ENCODE assay signal across 8 cellular contexts in genomic region chr10:7956508-7956907, GRCh38.
DNase-seq lines count a peak whose midpoint lies in the region; ATAC-seq and TF ChIP-seq lines count a peak whose summit lies in the region.

No MANE protein-coding gene starts in this region.

- H3K27ac Mint-ChIP-seq in stimulated activated effector memory CD8-positive, alpha-beta T cell treated with anti-CD3 and anti-CD28 coated beads, Interleukin-12 subunit alpha, Interleukin-12 subunit beta, amount 100 ng/mL, for 72 hours, result no peak overlapping the region

- H3K4me3 ChIP-seq in ACC112 (ENCODE audit: low read depth, low read length), result no peak overlapping the region
- H3K4me3 ChIP-seq in adipocyte (ENCODE audit: low read length), result no peak overlapping the region
- no peak overlapping the region for H3K4me3 ChIP-seq in effector memory CD4-positive, alpha-beta T cell (ENCODE audit: insufficient read depth, low read depth, low read length, poor library complexity, severe bottlenecking)
- H3K4me3 ChIP-seq in gastrocnemius medialis, result no peak overlapping the region

- H3K4me1 ChIP-seq in ACC112 (ENCODE audit: control insufficient read depth, insufficient read depth, low read length, unreplicated experiment) (peaks cover 24% of the 10 kb centered on the region), adipocyte (ENCODE audit: control insufficient read depth, insufficient read depth, low read length) (peaks cover 25% of the 10 kb centered on the region), gastrocnemius medialis (peaks cover 0 to 7% of the 10 kb centered on the region in 2 donors)
- H3K4me1 ChIP-seq in effector memory CD4-positive, alpha-beta T cell (ENCODE audit: control insufficient read depth, insufficient read depth, low read length, poor library complexity, severe bottlenecking), result no peaks in the 10 kb centered on the region

- H3K36me3 ChIP-seq in ACC112 (ENCODE audit: insufficient read depth, low read length) (no peaks in the 10 kb centered on the region), adipocyte (ENCODE audit: control insufficient read depth, insufficient read depth, low read length, severe bottlenecking) (no peaks in the 10 kb centered on the region), gastrocnemius medialis (no peaks in the 10 kb centered on the region)
- H3K36me3 ChIP-seq in effector memory CD4-positive, alpha-beta T cell (ENCODE audit: control insufficient read depth, insufficient read depth, low read length), result no peaks in the 10 kb centered on the region

- no peak overlapping the region for H3K4me3 Mint-ChIP-seq in stimulated activated effector memory CD8-positive, alpha-beta T cell treated with anti-CD3 and anti-CD28 coated beads, Interleukin-12 subunit alpha, Interleukin-12 subunit beta, amount 100 ng/mL, for 72 hours

- peak; percentile 89 for ATAC-seq in GM19372 (IDR thresholded peaks at IDR 0.05; ENCODE audit: low read depth, unreplicated experiment)
- ATAC-seq in HG03378 (IDR thresholded peaks at IDR 0.05; ENCODE audit: unreplicated experiment), result peak; percentile 99
- ATAC-seq in stimulated activated effector memory CD8-positive, alpha-beta T cell treated with anti-CD3 and anti-CD28 coated beads, Interleukin-12 subunit alpha, Interleukin-12 subunit beta, amount 100 ng/mL, for 72 hours, result peak; percentile 62
- ATAC-seq in gastrocnemius medialis, result no peak

- no peak overlapping the region for H3K9ac ChIP-seq in adipocyte (ENCODE audit: low read length)

- no peak for TF ChIP-seq CTCF in gastrocnemius medialis (IDR thresholded peaks at IDR 0.05 in 4 of 5, conservative IDR thresholded peaks at IDR 0.05 in 1 of 5)

- intact Hi-C loops in gastrocnemius medialis (cut with DNase I; ENCODE audit: low total_unique reads), result no loop called here

- TF ChIP-seq POLR2A in gastrocnemius medialis (IDR thresholded peaks at IDR 0.05), result no peak

- H3K9me3 ChIP-seq in adipocyte (ENCODE audit: control insufficient read depth, low read length) (no peaks in the 10 kb centered on the region), gastrocnemius medialis (no peaks in the 10 kb centered on the region)
- H3K9me3 ChIP-seq in effector memory CD4-positive, alpha-beta T cell (ENCODE audit: control insufficient read depth, low read length), result no peaks in the 10 kb centered on the region

- no peaks in the 10 kb centered on the region for H3K36me3 Mint-ChIP-seq in stimulated activated effector memory CD8-positive, alpha-beta T cell treated with anti-CD3 and anti-CD28 coated beads, Interleukin-12 subunit alpha, Interleukin-12 subunit beta, amount 100 ng/mL, for 72 hours

- H3K9me3 Mint-ChIP-seq in stimulated activated effector memory CD8-positive, alpha-beta T cell treated with anti-CD3 and anti-CD28 coated beads, Interleukin-12 subunit alpha, Interleukin-12 subunit beta, amount 100 ng/mL, for 72 hours, result no peaks in the 10 kb centered on the region

- peaks cover 35% of the 10 kb centered on the region for H3K4me1 Mint-ChIP-seq in stimulated activated effector memory CD8-positive, alpha-beta T cell treated with anti-CD3 and anti-CD28 coated beads, Interleukin-12 subunit alpha, Interleukin-12 subunit beta, amount 100 ng/mL, for 72 hours

- in situ Hi-C loops in gastrocnemius medialis (cut with MboI; ENCODE audit: low sequenced_read_pairs in 4 of 4), result no loop called here

- H2AFZ ChIP-seq in ACC112 (ENCODE audit: low read length, unreplicated experiment), result no peak overlapping the region

- H3K27me3 ChIP-seq in ACC112 (ENCODE audit: insufficient read depth, low read length) (no peaks in the 10 kb centered on the region), adipocyte (replicated peaks; ENCODE audit: control insufficient read depth, insufficient read depth, low read length) (no peaks in the 10 kb centered on the region), gastrocnemius medialis (no peaks in the 10 kb centered on the region)
- H3K27me3 ChIP-seq in effector memory CD4-positive, alpha-beta T cell (replicated peaks; ENCODE audit: control insufficient read depth, insufficient read depth, low read length, poor library complexity, severe bottlenecking), result no peaks in the 10 kb centered on the region

- H3K27ac ChIP-seq in ACC112 (ENCODE audit: low read depth, low read length), result peak overlapping the region; percentile 61
- no peak overlapping the region for H3K27ac ChIP-seq in effector memory CD4-positive, alpha-beta T cell (ENCODE audit: insufficient read depth, low read length, poor library complexity, severe bottlenecking)
- no peak overlapping the region for H3K27ac ChIP-seq in gastrocnemius medialis

- H3K79me2 ChIP-seq in ACC112 (ENCODE audit: control insufficient read depth, insufficient read depth, low read length, unreplicated experiment), result no peaks in the 10 kb centered on the region

- peak; percentile 85 for DNase-seq in adipocyte (ENCODE audit: low read depth)
- DNase-seq in stimulated activated effector memory CD8-positive, alpha-beta T cell treated with anti-CD3 and anti-CD28 coated beads, Interleukin-12 subunit alpha, Interleukin-12 subunit beta, amount 100 ng/mL, for 72 hours (ENCODE audit: low spot score in 2 of 2), result no peak
- DNase-seq in effector memory CD4-positive, alpha-beta T cell, result no peak
- DNase-seq in gastrocnemius medialis, result no peak
- no peak for DNase-seq in NCI-H524 (lab: John Stamatoyannopoulos, UW)

Comparison
In these comparisons a context has a peak if more than half of its experiments do, and no peak if none do; other contexts are left out.
1. ATAC-seq: peak in GM19372 (single experiment), HG03378 (single experiment) and stimulated activated effector memory CD8-positive, alpha-beta T cell treated with anti-CD3 and anti-CD28 coated beads, Interleukin-12 subunit alpha, Interleukin-12 subunit beta, amount 100 ng/mL, for 72 hours (single experiment); none in gastrocnemius medialis (0 of 2).